In the genomic region with DNA sequence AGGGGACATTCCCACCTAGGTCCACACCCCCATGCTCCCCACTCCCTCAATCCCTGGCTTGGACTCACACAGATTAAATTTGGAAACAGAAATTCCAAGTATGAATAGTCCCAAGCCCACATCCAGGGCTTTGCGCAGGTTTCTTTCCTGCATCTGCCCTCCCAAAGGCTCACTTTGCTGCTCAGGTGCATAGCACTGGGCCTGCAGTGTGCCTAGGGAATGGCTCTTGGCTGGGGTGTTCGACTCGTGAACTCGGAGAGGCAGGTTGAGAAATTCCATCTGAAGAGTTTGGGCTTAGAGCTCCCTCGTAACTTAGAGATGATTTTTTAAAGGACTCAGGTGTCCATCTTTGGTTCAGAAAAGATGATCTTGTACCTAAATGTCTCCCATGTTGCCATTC, we compare ENCODE assay signal across 18 cellular contexts.
"Had no signal": no experiment of that assay in that cellular context is flagged by ENCODE, and none has a peak within 500 bp of the region (broad histone marks: within the 10 kb centered on the region; RNA-seq: fewer than 3 reads in every experiment).

No MANE protein-coding gene starts in this region.

- H3K27ac ChIP-seq: heart left ventricle, psoas muscle, spleen, testis, vagina had no signal

- H3K9me3 ChIP-seq: heart left ventricle, psoas muscle, spleen, testis, vagina had no signal

- H3K36me3 ChIP-seq: heart left ventricle, spleen, vagina had no signal

- DNase-seq: effector memory CD4-positive, alpha-beta T cell; heart left ventricle; hypothalamus; kidney glomerular epithelial cell; naive B cell; psoas muscle; retina; spleen; stimulated activated CD4-positive, alpha-beta T cell treated with anti-CD3 and anti-CD28 coated beads, Interleukin-15, amount 100 ng/mL, for 24 hours; stimulated activated CD4-positive, alpha-beta T cell treated with anti-CD3 and anti-CD28 coated beads, Interleukin-1b, Interleukin-23, amount 100 ng/mL, for 48 hours; stimulated activated CD4-positive, alpha-beta T cell treated with anti-CD3 and anti-CD28 coated beads, Interleukin-4, amount 100 ng/mL, for 24 hours; testis had no signal

- H3K4me1 ChIP-seq: psoas muscle, testis, vagina had no signal

- H3K4me3 ChIP-seq: heart left ventricle, psoas muscle, spleen, testis, vagina had no signal

- FAIRE-seq: endometrium, islet of Langerhans had no signal

- H3K27me3 ChIP-seq: heart left ventricle, spleen, testis, vagina had no signal

- ATAC-seq: esophagus mucosa; heart left ventricle; psoas muscle; sciatic nerve; stimulated activated memory B cell treated with anti-CD40 and anti-IgM and Interleukin-4, amounts not matched to agents 10 μg/mL and 1 μg/mL and 100 μg/mL, for 72 hours had no signal
